In the genomic region with DNA sequence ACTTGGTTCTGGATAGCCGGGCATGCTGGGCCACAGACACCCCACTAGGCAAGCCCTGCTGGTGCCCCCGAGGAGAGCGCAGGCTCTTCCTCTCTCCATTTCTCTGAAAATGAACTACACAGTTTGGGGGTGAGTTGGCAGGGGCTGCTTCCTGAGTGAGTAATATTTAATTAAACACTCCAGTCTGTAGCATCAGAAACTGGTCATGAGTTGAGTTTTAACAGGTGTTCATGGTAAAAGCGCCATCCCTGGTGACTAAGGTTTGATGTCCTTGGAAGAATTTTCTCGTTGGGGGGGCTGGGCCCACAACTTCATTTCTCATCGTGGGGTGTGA, we compare ENCODE assay signal across 1 cellular context.
TF ChIP-seq lines count a peak whose summit lies in the region.

No MANE protein-coding gene starts in this region.

TF ChIP-seq in H1, 55 proteins besides CTCF, POLR2A, EP300 and RAD21:
- TF ChIP-seq RNF2 (IDR thresholded peaks at IDR 0.05; ENCODE audit: borderline replicate concordance, low read depth, low read length, missing control alignments, poor library complexity, severe bottlenecking) (no peak), SP4 (IDR thresholded peaks at IDR 0.05; ENCODE audit: low read length) (no peak), KDM5A (IDR thresholded peaks at IDR 0.05; ENCODE audit: low read length) (no peak), SRF (IDR thresholded peaks at IDR 0.05; ENCODE audit: low read depth, low read length) (no peak), POLR2AphosphoS5 (IDR thresholded peaks at IDR 0.05; ENCODE audit: low read depth, low read length) (no peak), CBX8 (IDR thresholded peaks at IDR 0.05; ENCODE audit: borderline replicate concordance, low read depth, low read length) (no peak), SP1 (IDR thresholded peaks at IDR 0.05; ENCODE audit: low read depth, low read length) (no peak), SIN3A (conservative IDR thresholded peaks at IDR 0.05 in 1 of 2, IDR thresholded peaks at IDR 0.05 in 1 of 2; ENCODE audit: low read depth in 1 of 2, low read length in 2 of 2) (no peak), EGR1 (IDR thresholded peaks at IDR 0.05; ENCODE audit: borderline replicate concordance, low read depth, low read length) (no peak), GABPA (IDR thresholded peaks at IDR 0.05; ENCODE audit: borderline replicate concordance, insufficient read depth, low read length) (no peak), NANOG (IDR thresholded peaks at IDR 0.05; ENCODE audit: insufficient read depth, low read depth, low read length, poor library complexity, severe bottlenecking) (no peak)
- TF ChIP-seq, protein P1, sequence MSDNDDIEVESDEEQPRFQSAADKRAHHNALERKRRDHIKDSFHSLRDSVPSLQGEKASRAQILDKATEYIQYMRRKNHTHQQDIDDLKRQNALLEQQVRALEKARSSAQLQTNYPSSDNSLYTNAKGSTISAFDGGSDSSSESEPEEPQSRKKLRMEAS (IDR thresholded peaks at IDR 0.05), result no peak
- TF ChIP-seq, protein P2, sequence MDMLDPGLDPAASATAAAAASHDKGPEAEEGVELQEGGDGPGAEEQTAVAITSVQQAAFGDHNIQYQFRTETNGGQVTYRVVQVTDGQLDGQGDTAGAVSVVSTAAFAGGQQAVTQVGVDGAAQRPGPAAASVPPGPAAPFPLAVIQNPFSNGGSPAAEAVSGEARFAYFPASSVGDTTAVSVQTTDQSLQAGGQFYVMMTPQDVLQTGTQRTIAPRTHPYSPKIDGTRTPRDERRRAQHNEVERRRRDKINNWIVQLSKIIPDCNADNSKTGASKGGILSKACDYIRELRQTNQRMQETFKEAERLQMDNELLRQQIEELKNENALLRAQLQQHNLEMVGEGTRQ (IDR thresholded peaks at IDR 0.05; ENCODE audit: low read length), result no peak
TF ChIP-seq in H1: peak in this region for 0.
